Comparison of ENCODE assay signal across 9 cellular contexts in genomic region chr1:211935448-211935970, GRCh38.
DNase-seq lines count a peak whose midpoint lies in the region; ATAC-seq and TF ChIP-seq lines count a peak whose summit lies in the region.
"Had no signal": no experiment of that assay in that cellular context is flagged by ENCODE, and none has a peak within 500 bp of the region (broad histone marks: within the 10 kb centered on the region; RNA-seq: fewer than 3 reads in every experiment).

No MANE protein-coding gene starts in this region.

- no peak for TF ChIP-seq CTCF in dorsolateral prefrontal cortex (IDR thresholded peaks at IDR 0.05 in 54 of 56, conservative IDR thresholded peaks at IDR 0.05 in 2 of 56; ENCODE audit: low read depth in 1 of 56, partially characterized antibody in 56 of 56)

- peaks cover 13% of the 10 kb centered on the region for H3K4me1 Mint-ChIP-seq in activated T-helper 17 cell treated with anti-CD3 and anti-CD28 coated beads, Interleukin-2, amount 50 U/mL, for 72 hours

- H3K27me3 ChIP-seq in dorsolateral prefrontal cortex, result peaks cover 0 to 8% (median 0%) of the 10 kb centered on the region in 45 donors
- H3K27me3 ChIP-seq: BLaER1 had no signal

- H3K4me3 ChIP-seq in dorsolateral prefrontal cortex, result no peak overlapping the region
- H3K4me3 ChIP-seq: BLaER1 had no signal

- H3K36me3 Mint-ChIP-seq in activated T-helper 17 cell treated with anti-CD3 and anti-CD28 coated beads, Interleukin-2, amount 50 U/mL, for 72 hours (ENCODE audit: low read depth), result peaks cover 7% of the 10 kb centered on the region

- intact Hi-C loops in dorsolateral prefrontal cortex (cut with DNase I), result no loop called here

- H3K9me3 Mint-ChIP-seq in activated T-helper 17 cell treated with anti-CD3 and anti-CD28 coated beads, Interleukin-2, amount 50 U/mL, for 72 hours, result no peaks in the 10 kb centered on the region

- H3K4me3 Mint-ChIP-seq in activated T-helper 17 cell treated with anti-CD3 and anti-CD28 coated beads, Interleukin-2, amount 50 U/mL, for 72 hours, result peak overlapping the region; percentile 36

- H3K27ac Mint-ChIP-seq in activated T-helper 17 cell treated with anti-CD3 and anti-CD28 coated beads, Interleukin-2, amount 50 U/mL, for 72 hours, result peak overlapping the region; percentile 34

- no peak overlapping the region for H3K27ac ChIP-seq in dorsolateral prefrontal cortex
- H3K27ac ChIP-seq: BLaER1 had no signal

- ATAC-seq in HG03066 (IDR thresholded peaks at IDR 0.05; ENCODE audit: low read depth, unreplicated experiment), result peak; percentile 65
- peak; percentile 96 for ATAC-seq in activated T-helper 17 cell treated with anti-CD3 and anti-CD28 coated beads, Interleukin-2, amount 50 U/mL, for 72 hours (replicated peaks)

- peak; percentile 53 for DNase-seq in stimulated activated naive CD4-positive, alpha-beta T cell treated with Interleukin-2 at 50 U/mL for 16 hours (lab: John Stamatoyannopoulos, UW)
- DNase-seq in stimulated activated naive CD4-positive, alpha-beta T cell (lab: John Stamatoyannopoulos, UW), result no peak
- DNase-seq in globus pallidus (ENCODE audit: low spot score) (no peak), dorsolateral prefrontal cortex (no peak), A172 (ENCODE audit: low spot score) (no peak), DMS 273 treated with DMSO at 0.1 percent for 48 hours (lab: John Stamatoyannopoulos, UW) (no peak)

- H3K27me3 Mint-ChIP-seq in activated T-helper 17 cell treated with anti-CD3 and anti-CD28 coated beads, Interleukin-2, amount 50 U/mL, for 72 hours, result peaks cover 8% of the 10 kb centered on the region
